In the genomic region with DNA sequence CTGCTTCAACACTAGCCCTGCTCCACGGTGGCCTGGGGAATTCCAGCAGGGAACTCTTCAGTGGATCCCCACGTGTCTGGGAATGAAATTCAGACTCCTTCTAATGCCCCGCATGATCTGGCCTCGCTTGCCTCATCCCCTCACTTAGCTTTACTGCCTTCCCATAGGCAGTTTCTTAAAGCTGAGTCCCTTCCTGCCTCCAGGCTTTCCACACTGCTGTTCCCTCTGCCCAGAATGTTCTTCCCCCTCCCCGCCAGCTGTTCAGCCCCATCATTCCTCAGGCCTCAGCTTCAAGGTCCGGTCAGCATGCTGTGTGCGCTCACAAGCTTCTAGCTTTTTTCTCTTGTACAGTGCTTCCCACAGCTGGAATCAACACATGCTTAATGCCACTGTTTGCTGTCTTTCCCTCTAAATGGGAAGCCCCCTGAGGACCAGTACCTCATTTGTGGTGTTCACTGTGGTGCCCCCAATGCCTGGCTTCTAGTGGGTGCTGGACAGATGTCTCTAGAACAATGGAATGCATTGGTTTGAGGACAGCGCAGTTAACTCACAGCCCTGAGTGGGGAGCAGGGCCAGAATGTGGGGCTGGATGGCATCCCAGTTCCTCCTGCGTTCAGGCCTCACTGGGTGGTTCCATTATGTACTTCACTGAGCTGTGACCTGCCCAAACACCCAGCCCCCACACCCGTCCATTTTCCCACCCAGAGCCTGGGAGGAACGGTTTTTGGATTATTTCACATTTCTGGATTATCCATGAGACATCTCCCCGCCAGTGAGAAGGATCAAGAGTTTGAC, we compare ENCODE assay signal across 9 cellular contexts. TPM values are rescaled to one million over a fixed set of nuclear protein-coding genes. Genes with fewer than 3 reads are reported as not detected.
A peak's percentile ranks its signal among the peaks of the same experiment; 100 is the strongest.
DNase-seq lines count a peak whose midpoint lies in the region; ATAC-seq lines count a peak whose summit lies in the region.
"Had no signal": no experiment of that assay in that cellular context is flagged by ENCODE, and none has a peak within 500 bp of the region (broad histone marks: within the 10 kb centered on the region; RNA-seq: fewer than 3 reads in every experiment).

No MANE protein-coding gene starts in this region.

- no peaks in the 10 kb centered on the region for H3K27me3 ChIP-seq in muscle layer of duodenum (ENCODE audit: low read depth, low read length)

- no peaks in the 10 kb centered on the region for H3K9me3 ChIP-seq in muscle layer of duodenum (ENCODE audit: control insufficient read depth in 1 of 2, low read length in 2 of 2)

- no peaks in the 10 kb centered on the region for H3K9me3 Mint-ChIP-seq in activated CD4-positive, alpha-beta T cell treated with anti-CD3 and anti-CD28 coated beads, Interleukin-2, amount 10 ng/mL, durations not matched to agents 24 days and 14 days
- H3K9me3 Mint-ChIP-seq in activated CD4-positive, alpha-beta T cell treated with anti-CD3 and anti-CD28 coated beads, Interleukin-2, amount 10 ng/mL, durations not matched to agents 7 days and 5 days = no peaks in the 10 kb centered on the region
- no peaks in the 10 kb centered on the region for H3K9me3 Mint-ChIP-seq in effector memory CD8-positive, alpha-beta T cell

- peak overlapping the region; percentile 7 for H3K27ac Mint-ChIP-seq in activated CD4-positive, alpha-beta T cell treated with anti-CD3 and anti-CD28 coated beads, Interleukin-2, amount 10 ng/mL, durations not matched to agents 24 days and 14 days
- H3K27ac Mint-ChIP-seq in activated CD4-positive, alpha-beta T cell treated with anti-CD3 and anti-CD28 coated beads, Interleukin-2, amount 10 ng/mL, durations not matched to agents 7 days and 5 days = no peak overlapping the region
- peak overlapping the region; percentile 8 to 32 for H3K27ac Mint-ChIP-seq in effector memory CD8-positive, alpha-beta T cell

- intact Hi-C loops in activated CD4-positive, alpha-beta T cell treated with anti-CD3 and anti-CD28 coated beads, Interleukin-2, amount 10 ng/mL, durations not matched to agents 24 days and 14 days (cut with micrococcal nuclease) = no loop called here

- DNase-seq in activated CD4-positive, alpha-beta T cell treated with anti-CD3 and anti-CD28 coated beads, Interleukin-2, amount 10 ng/mL, durations not matched to agents 24 days and 14 days = no peak
- DNase-seq in activated CD4-positive, alpha-beta T cell treated with anti-CD3 and anti-CD28 coated beads, Interleukin-2, amount 10 ng/mL, durations not matched to agents 7 days and 5 days = no peak
- no peak for DNase-seq in effector memory CD8-positive, alpha-beta T cell
- no peak for DNase-seq in activated naive CD4-positive, alpha-beta T cell (lab: John Stamatoyannopoulos, UW)
- DNase-seq: activated gamma-delta T cell had no signal

- H3K4me1 ChIP-seq in muscle layer of duodenum (ENCODE audit: control insufficient read depth in 1 of 2, insufficient read depth in 2 of 2, low read length in 2 of 2) (peaks cover 27 to 66% of the 10 kb centered on the region in 2 donors), urinary bladder (ENCODE audit: insufficient read depth) (no peaks in the 10 kb centered on the region)

- H3K4me1 Mint-ChIP-seq in activated CD4-positive, alpha-beta T cell treated with anti-CD3 and anti-CD28 coated beads, Interleukin-2, amount 10 ng/mL, durations not matched to agents 24 days and 14 days = peaks cover 7% of the 10 kb centered on the region
- peaks cover 25% of the 10 kb centered on the region for H3K4me1 Mint-ChIP-seq in activated CD4-positive, alpha-beta T cell treated with anti-CD3 and anti-CD28 coated beads, Interleukin-2, amount 10 ng/mL, durations not matched to agents 7 days and 5 days
- peaks cover 0 to 8% of the 10 kb centered on the region in 2 donors for H3K4me1 Mint-ChIP-seq in effector memory CD8-positive, alpha-beta T cell (ENCODE audit: low read depth in 2 of 2)

- 32% methylated on average over 12 of the region's 12 CpGs for WGBS in urinary bladder

- CTCF ChIA-PET in activated CD4-positive, alpha-beta T cell treated with anti-CD3 and anti-CD28 coated beads, Interleukin-2, amount 10 ng/mL, durations not matched to agents 7 days and 5 days (lab: Charles Lee) = interaction anchor here (0.9 to 1.8 kb wide), 6 partner anchors 12 to 115 kb away, joined by 3 to 7 read pairs (median 3); no protein-coding TSS in a partner anchor

- peaks cover 19% of the 10 kb centered on the region for H3K36me3 Mint-ChIP-seq in activated CD4-positive, alpha-beta T cell treated with anti-CD3 and anti-CD28 coated beads, Interleukin-2, amount 10 ng/mL, durations not matched to agents 24 days and 14 days (ENCODE audit: low read depth)
- H3K36me3 Mint-ChIP-seq in activated CD4-positive, alpha-beta T cell treated with anti-CD3 and anti-CD28 coated beads, Interleukin-2, amount 10 ng/mL, durations not matched to agents 7 days and 5 days (ENCODE audit: low read depth) = peaks cover 3% of the 10 kb centered on the region
- peaks cover 2% of the 10 kb centered on the region for H3K36me3 Mint-ChIP-seq in effector memory CD8-positive, alpha-beta T cell (ENCODE audit: insufficient read depth)

- POLR2A ChIA-PET in activated CD4-positive, alpha-beta T cell treated with anti-CD3 and anti-CD28 coated beads, Interleukin-2, amount 10 ng/mL, durations not matched to agents 7 days and 5 days (lab: Charles Lee) = no interaction called here

- H3K4me3 Mint-ChIP-seq in activated CD4-positive, alpha-beta T cell treated with anti-CD3 and anti-CD28 coated beads, Interleukin-2, amount 10 ng/mL, durations not matched to agents 24 days and 14 days = no peak overlapping the region
- no peak overlapping the region for H3K4me3 Mint-ChIP-seq in activated CD4-positive, alpha-beta T cell treated with anti-CD3 and anti-CD28 coated beads, Interleukin-2, amount 10 ng/mL, durations not matched to agents 7 days and 5 days
- H3K4me3 Mint-ChIP-seq in effector memory CD8-positive, alpha-beta T cell = no peak overlapping the region

- H3K27ac ChIP-seq in muscle layer of duodenum (ENCODE audit: low read length) = peak overlapping the region; percentile 82
- peak overlapping the region; percentile 46 for H3K27ac ChIP-seq in urinary bladder (ENCODE audit: low read depth)

- H3K36me3 ChIP-seq in muscle layer of duodenum (ENCODE audit: control insufficient read depth in 1 of 2, insufficient read depth in 2 of 2, low read length in 2 of 2) (peaks cover 7 to 44% of the 10 kb centered on the region in 2 donors), urinary bladder (ENCODE audit: insufficient read depth) (no peaks in the 10 kb centered on the region)

- ATAC-seq in effector memory CD8-positive, alpha-beta T cell (replicated peaks) = no peak
- ATAC-seq in HG02798 (IDR thresholded peaks at IDR 0.05; ENCODE audit: poor library complexity, unreplicated experiment) (no peak), esophagus mucosa (no peak)

- H3K27me3 Mint-ChIP-seq in activated CD4-positive, alpha-beta T cell treated with anti-CD3 and anti-CD28 coated beads, Interleukin-2, amount 10 ng/mL, durations not matched to agents 24 days and 14 days = no peaks in the 10 kb centered on the region
- H3K27me3 Mint-ChIP-seq in activated CD4-positive, alpha-beta T cell treated with anti-CD3 and anti-CD28 coated beads, Interleukin-2, amount 10 ng/mL, durations not matched to agents 7 days and 5 days = no peaks in the 10 kb centered on the region
- no peaks in the 10 kb centered on the region for H3K27me3 Mint-ChIP-seq in effector memory CD8-positive, alpha-beta T cell

- H3K4me3 ChIP-seq in muscle layer of duodenum (ENCODE audit: low read depth in 1 of 2, low read length in 2 of 2) (peak overlapping the region in 1 of 2 donors; percentile 11), urinary bladder (ENCODE audit: low read depth, low read length) (no peak overlapping the region)

RNA-seq across cellular contexts. Expression of a gene that starts 55.0 kb away (rescaled TPM):
- 109 TPM in 2 replicates for total RNA-seq in activated CD4-positive, alpha-beta T cell treated with anti-CD3 and anti-CD28 coated beads, Interleukin-2, amount 10 ng/mL, durations not matched to agents 24 days and 14 days
- 100 to 1,000 TPM; 137 to 143 TPM for total RNA-seq in activated CD4-positive, alpha-beta T cell treated with anti-CD3 and anti-CD28 coated beads, Interleukin-2, amount 10 ng/mL, durations not matched to agents 7 days and 5 days
- total RNA-seq in urinary bladder (40.7 TPM), esophagus mucosa (169 TPM)
- 83.6 TPM for polyA plus RNA-seq in urinary bladder

RNA-seq across cellular contexts. Expression of a gene that starts 58.9 kb away (rescaled TPM):
- 33.9 and 34.7 TPM in 2 replicates for total RNA-seq in activated CD4-positive, alpha-beta T cell treated with anti-CD3 and anti-CD28 coated beads, Interleukin-2, amount 10 ng/mL, durations not matched to agents 24 days and 14 days
- 10 to 100 TPM; 15.3 to 19.3 TPM for total RNA-seq in activated CD4-positive, alpha-beta T cell treated with anti-CD3 and anti-CD28 coated beads, Interleukin-2, amount 10 ng/mL, durations not matched to agents 7 days and 5 days
- total RNA-seq in urinary bladder = 19.0 TPM
- 44.8 TPM for polyA plus RNA-seq in urinary bladder
- total RNA-seq in esophagus mucosa = 51.7 TPM
